In genomic region chr1:3904843-3905185, GRCh38 we compare ENCODE assay signal across 14 cellular contexts.
"Had no signal": no experiment of that assay in that cellular context is flagged by ENCODE, and none has a peak within 500 bp of the region (broad histone marks: within the 10 kb centered on the region; RNA-seq: fewer than 3 reads in every experiment).

No MANE protein-coding gene starts in this region.

- DNase-seq: activated CD4-positive, alpha-beta memory T cell treated with anti-CD3 and anti-CD28 coated beads, Interleukin-2, amount 10 ng/mL, durations not matched to agents 7 days and 5 days; activated CD4-positive, CD25-positive, alpha-beta regulatory T cell treated with anti-CD3 and anti-CD28 coated beads, Interleukin-2, amount 50 U/mL, for 72 hours; caudate nucleus; colonic mucosa; heart right ventricle; right cardiac atrium; stimulated activated CD4-positive, alpha-beta T cell treated with anti-CD3 and anti-CD28 coated beads, Interleukin-1b, Interleukin-23, amount 100 ng/mL, for 48 hours; stimulated activated naive CD4-positive, alpha-beta T cell; substantia nigra; transverse colon had no signal

- H3K9me3 ChIP-seq: colonic mucosa, heart right ventricle, left lung, transverse colon had no signal

- H3K9ac ChIP-seq: parathyroid adenoma had no signal

- H3K79me2 ChIP-seq: parathyroid adenoma had no signal

- H3K36me3 ChIP-seq: colonic mucosa, heart right ventricle, left lung, transverse colon had no signal

- H3K27ac ChIP-seq: colonic mucosa, heart right ventricle, left lung, parathyroid adenoma, transverse colon had no signal

- H3K4me3 ChIP-seq: colonic mucosa, heart right ventricle, left lung, transverse colon had no signal

- H3K27me3 ChIP-seq: colonic mucosa, transverse colon had no signal

- H3K27me3 Mint-ChIP-seq: activated CD4-positive, alpha-beta memory T cell treated with anti-CD3 and anti-CD28 coated beads, Interleukin-2, amount 10 ng/mL, durations not matched to agents 7 days and 5 days; activated naive CD4-positive, alpha-beta T cell treated with anti-CD3 and anti-CD28 coated beads, Interleukin-2, amount 50 U/mL, for 24 hours had no signal

- H3K27ac Mint-ChIP-seq: activated CD4-positive, alpha-beta memory T cell treated with anti-CD3 and anti-CD28 coated beads, Interleukin-2, amount 10 ng/mL, durations not matched to agents 7 days and 5 days; memory B cell had no signal

- H2AFZ ChIP-seq: parathyroid adenoma had no signal

- H3K4me1 ChIP-seq: colonic mucosa, parathyroid adenoma had no signal

- H3K4me3 Mint-ChIP-seq: activated CD4-positive, alpha-beta memory T cell treated with anti-CD3 and anti-CD28 coated beads, Interleukin-2, amount 10 ng/mL, durations not matched to agents 7 days and 5 days; activated naive CD4-positive, alpha-beta T cell treated with anti-CD3 and anti-CD28 coated beads, Interleukin-2, amount 50 U/mL, for 24 hours; memory B cell had no signal

- H3K36me3 Mint-ChIP-seq: activated naive CD4-positive, alpha-beta T cell treated with anti-CD3 and anti-CD28 coated beads, Interleukin-2, amount 50 U/mL, for 24 hours; memory B cell had no signal

- H3K9me3 Mint-ChIP-seq: activated CD4-positive, alpha-beta memory T cell treated with anti-CD3 and anti-CD28 coated beads, Interleukin-2, amount 10 ng/mL, durations not matched to agents 7 days and 5 days; activated naive CD4-positive, alpha-beta T cell treated with anti-CD3 and anti-CD28 coated beads, Interleukin-2, amount 50 U/mL, for 24 hours; memory B cell had no signal
